In the genomic region with DNA sequence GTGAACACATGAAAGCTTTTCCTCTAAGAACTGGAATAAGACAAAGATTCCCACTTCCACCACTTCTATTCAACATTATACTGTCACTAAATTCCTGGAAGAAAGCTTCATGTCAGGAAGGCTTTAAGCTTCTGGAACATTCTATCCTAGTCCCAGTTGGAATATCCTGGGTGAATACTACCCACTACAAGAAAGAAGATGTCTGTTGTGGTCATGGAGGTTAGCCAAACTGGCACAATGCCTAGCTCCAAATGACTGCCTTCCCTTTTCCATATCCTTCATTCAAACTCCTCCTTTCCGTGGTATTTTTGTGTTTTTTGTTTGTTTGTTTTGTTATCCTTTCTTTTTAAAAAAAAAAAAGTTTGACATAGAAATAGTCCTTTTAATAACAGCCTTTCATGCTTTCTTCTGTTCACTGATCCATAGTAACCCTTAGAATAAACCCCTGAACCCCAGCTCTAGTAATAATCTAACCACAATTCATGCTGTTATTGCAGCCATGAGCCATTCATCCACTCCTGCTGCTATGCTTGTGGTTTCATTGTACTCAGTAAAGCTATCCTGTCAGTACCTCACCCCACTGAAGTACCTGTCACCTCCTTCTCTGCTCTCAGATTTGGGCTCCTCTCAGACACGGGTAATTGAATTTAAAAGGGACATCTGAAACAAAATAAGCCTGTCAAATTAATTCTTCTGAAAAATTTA, we compare ENCODE assay signal across 23 cellular contexts.
"Had no signal": no experiment of that assay in that cellular context is flagged by ENCODE, and none has a peak within 500 bp of the region (broad histone marks: within the 10 kb centered on the region; RNA-seq: fewer than 3 reads in every experiment).

No MANE protein-coding gene starts in this region.

- H3K4me1 Mint-ChIP-seq: activated naive CD4-positive, alpha-beta T cell treated with anti-CD3 and anti-CD28 coated beads, Interleukin-2, amount 50 U/mL, for 24 hours; naive thymus-derived CD8-positive, alpha-beta T cell had no signal

- H3K27ac Mint-ChIP-seq: activated naive CD4-positive, alpha-beta T cell treated with anti-CD3 and anti-CD28 coated beads, Interleukin-2, amount 50 U/mL, for 24 hours; dendritic cell treated with granulocyte-macrophage colony-stimulating factor and Interleukin-4, amounts not matched to agents 40 ng/mL and 50 ng/mL, for 4 days; naive thymus-derived CD8-positive, alpha-beta T cell had no signal

- H3K27me3 Mint-ChIP-seq: dendritic cell treated with granulocyte-macrophage colony-stimulating factor and Interleukin-4, amounts not matched to agents 40 ng/mL and 50 ng/mL, for 4 days had no signal

- H3K9me3 ChIP-seq: adrenal gland, esophagus squamous epithelium, ovary, psoas muscle, right lobe of liver had no signal

- ATAC-seq: left cardiac atrium; naive thymus-derived CD8-positive, alpha-beta T cell; psoas muscle; right lobe of liver had no signal

- DNase-seq: activated CD4-positive, alpha-beta T cell treated with anti-CD3 and anti-CD28 coated beads for 1 hour; activated CD8-positive, alpha-beta memory T cell treated with anti-CD3 and anti-CD28 coated beads for 24 hours; activated CD8-positive, alpha-beta memory T cell treated with anti-CD3 and anti-CD28 coated beads, Interleukin-2, amount 50 U/mL, for 48 hours; activated effector memory CD4-positive, alpha-beta T cell treated with Interleukin-2 at 50 U/mL for 16 hours; activated T-cell treated with anti-CD3 and anti-CD28 coated beads, Interleukin-2, amount 50 U/mL, for 48 hours; adrenal gland; effector CD8-positive, alpha-beta T cell; esophagus squamous epithelium; hippocampal formation; left cardiac atrium; mesendoderm; naive thymus-derived CD8-positive, alpha-beta T cell; ovary; psoas muscle; right lobe of liver; stimulated activated CD4-positive, alpha-beta T cell treated with anti-CD3 and anti-CD28 coated beads, Interleukin-4, amount 100 ng/mL, for 1 hour; stomach; trophoblast cell; WERI-Rb-1 had no signal

- H3K4me2 ChIP-seq: smooth muscle cell had no signal

- H3K4me3 ChIP-seq: adrenal gland, cardiac muscle cell, esophagus squamous epithelium, ovary, psoas muscle, right lobe of liver, smooth muscle cell, stomach had no signal

- H3K27me3 ChIP-seq: adrenal gland, cardiac muscle cell, esophagus squamous epithelium, ovary, right lobe of liver, stomach had no signal

- H3K36me3 ChIP-seq: adrenal gland, cardiac muscle cell, esophagus squamous epithelium, ovary, right lobe of liver, stomach, WERI-Rb-1 had no signal

- H3K36me3 Mint-ChIP-seq: activated naive CD4-positive, alpha-beta T cell treated with anti-CD3 and anti-CD28 coated beads, Interleukin-2, amount 50 U/mL, for 24 hours; naive thymus-derived CD8-positive, alpha-beta T cell had no signal

- H3K4me3 Mint-ChIP-seq: activated naive CD4-positive, alpha-beta T cell treated with anti-CD3 and anti-CD28 coated beads, Interleukin-2, amount 50 U/mL, for 24 hours; dendritic cell treated with granulocyte-macrophage colony-stimulating factor and Interleukin-4, amounts not matched to agents 40 ng/mL and 50 ng/mL, for 4 days; naive thymus-derived CD8-positive, alpha-beta T cell had no signal

- H3K27ac ChIP-seq: adrenal gland, cardiac muscle cell, esophagus squamous epithelium, ovary, psoas muscle, right lobe of liver, stomach, WERI-Rb-1 had no signal

- H3K4me1 ChIP-seq: adrenal gland, esophagus squamous epithelium, psoas muscle, stomach had no signal
